ENCODE assay signal across 8 cellular contexts in genomic region chr1:117120774-117121588, GRCh38. TPM values are rescaled to one million over a fixed set of nuclear protein-coding genes. Genes with fewer than 3 reads are reported as not detected.
A peak's percentile ranks its signal among the peaks of the same experiment; 100 is the strongest.
DNase-seq lines count a peak whose midpoint lies in the region; TF ChIP-seq lines count a peak whose summit lies in the region.

No MANE protein-coding gene starts in this region.

- H3K36me3 Mint-ChIP-seq in activated CD4-positive, alpha-beta T cell treated with anti-CD3 and anti-CD28 coated beads, Interleukin-2, amount 10 ng/mL, durations not matched to agents 24 days and 14 days (ENCODE audit: low read depth) = no peaks in the 10 kb centered on the region
- no peaks in the 10 kb centered on the region for H3K36me3 Mint-ChIP-seq in MCF 10A (ENCODE audit: insufficient read depth, unreplicated experiment)

- no peaks in the 10 kb centered on the region for H3K27me3 ChIP-seq in testis

- H3K36me3 ChIP-seq in testis (ENCODE audit: low read depth, missing control alignments) = no peaks in the 10 kb centered on the region

- POLR2A ChIA-PET in MCF 10A (lab: Yijun Ruan, JAX) = interaction anchor here (0.8 to 2.6 kb wide), 2 partner anchors 28 to 61 kb away, joined by 5 to 13 read pairs; partner anchors contain the start of gene TTF2

- BruUV-seq in MCF 10A (replicated peaks; lab: Mats Ljungman, UMichigan) = TSS peak; percentile 25

- H3K9me3 Mint-ChIP-seq in activated CD4-positive, alpha-beta T cell treated with anti-CD3 and anti-CD28 coated beads, Interleukin-2, amount 10 ng/mL, durations not matched to agents 24 days and 14 days = no peaks in the 10 kb centered on the region
- no peaks in the 10 kb centered on the region for H3K9me3 Mint-ChIP-seq in MCF 10A (ENCODE audit: unreplicated experiment)

- intact Hi-C loops in activated CD4-positive, alpha-beta T cell treated with anti-CD3 and anti-CD28 coated beads, Interleukin-2, amount 10 ng/mL, durations not matched to agents 24 days and 14 days (cut with micrococcal nuclease) = no loop called here
- intact Hi-C loops in MCF 10A (cut with micrococcal nuclease) (loop anchor here (10.0 kb wide), 2 partner anchors 244 to 396 kb away; partner anchors contain the start of gene MAN1A2), testis (cut with DNase I; ENCODE audit: low total_unique reads) (loop anchor here (10.0 kb wide), 1 partner anchor 56 kb away; the partner anchor contains the start of gene TTF2)

- peak overlapping the region; percentile 21 for H3K27ac Mint-ChIP-seq in activated CD4-positive, alpha-beta T cell treated with anti-CD3 and anti-CD28 coated beads, Interleukin-2, amount 10 ng/mL, durations not matched to agents 24 days and 14 days
- H3K27ac Mint-ChIP-seq in MCF 10A (ENCODE audit: low read depth, unreplicated experiment) = peak overlapping the region; percentile 86

- H3K27ac ChIP-seq in testis = peak overlapping the region; percentile 89 to 90

- no peak for DNase-seq in activated CD4-positive, alpha-beta T cell treated with anti-CD3 and anti-CD28 coated beads, Interleukin-2, amount 10 ng/mL, durations not matched to agents 24 days and 14 days
- no peak for DNase-seq in activated CD4-positive, alpha-beta T cell treated with anti-CD3 and anti-CD28 coated beads, Interleukin-2, amount 50 U/mL, for 48 hours
- DNase-seq in NB4 (ENCODE audit: low read depth) (no peak), MCF 10A (ENCODE audit: unreplicated experiment) (no peak), left kidney (ENCODE audit: low read depth, low spot score) (peak; percentile 86), testis (no peak), GM20000 (ENCODE audit: low spot score) (no peak), germinal center (ENCODE audit: low spot score) (no peak)

- peak overlapping the region; percentile 59 for H3K4me3 ChIP-seq in NB4 (ENCODE audit: low read depth, low read length)
- peak overlapping the region; percentile 68 to 78 for H3K4me3 ChIP-seq in testis

- H3K4me1 ChIP-seq in testis = peaks cover 5% of the 10 kb centered on the region

- H3K4me1 Mint-ChIP-seq in activated CD4-positive, alpha-beta T cell treated with anti-CD3 and anti-CD28 coated beads, Interleukin-2, amount 10 ng/mL, durations not matched to agents 24 days and 14 days = peaks cover 6% of the 10 kb centered on the region
- no peaks in the 10 kb centered on the region for H3K4me1 Mint-ChIP-seq in MCF 10A (ENCODE audit: insufficient read depth, unreplicated experiment)

- TF ChIP-seq CTCF in NB4 (IDR thresholded peaks at IDR 0.05; ENCODE audit: low read depth, low read length) (no peak), MCF 10A (IDR thresholded peaks at IDR 0.05; ENCODE audit: unreplicated experiment) (no peak), testis (IDR thresholded peaks at IDR 0.05) (no peak), GM20000 (IDR thresholded peaks at IDR 0.05; ENCODE audit: extremely low read depth, missing control alignments) (no peak)

- 14 to 34% methylated on average over 14 to 29 of the region's 29 CpGs for WGBS in testis, 2 donors

- peaks cover 9% of the 10 kb centered on the region for H3K27me3 Mint-ChIP-seq in activated CD4-positive, alpha-beta T cell treated with anti-CD3 and anti-CD28 coated beads, Interleukin-2, amount 10 ng/mL, durations not matched to agents 24 days and 14 days
- H3K27me3 Mint-ChIP-seq in MCF 10A (ENCODE audit: insufficient read depth, unreplicated experiment) = no peaks in the 10 kb centered on the region

- CTCF ChIA-PET in MCF 10A (lab: Yijun Ruan, JAX) = interaction anchor here (0.6 to 1.8 kb wide), 5 partner anchors 12 to 898 kb away, joined by 3 to 7 read pairs (median 5); no protein-coding TSS in a partner anchor

- H3K9me3 ChIP-seq in testis = no peaks in the 10 kb centered on the region

- no peak for TF ChIP-seq POLR2A in NB4 (IDR thresholded peaks at IDR 0.05; ENCODE audit: extremely low read depth, insufficient read length)
- TF ChIP-seq POLR2A in testis (IDR thresholded peaks at IDR 0.05) = no peak

- peak overlapping the region; percentile 87 for H3K4me3 Mint-ChIP-seq in activated CD4-positive, alpha-beta T cell treated with anti-CD3 and anti-CD28 coated beads, Interleukin-2, amount 10 ng/mL, durations not matched to agents 24 days and 14 days
- H3K4me3 Mint-ChIP-seq in MCF 10A (ENCODE audit: unreplicated experiment) = peak overlapping the region; percentile 84

RNA-seq across cellular contexts. Expression of gene TRIM45, which starts 0.6 kb away (rescaled TPM):
- 0.62 and 0.98 TPM in 2 replicates for total RNA-seq in activated CD4-positive, alpha-beta T cell treated with anti-CD3 and anti-CD28 coated beads, Interleukin-2, amount 10 ng/mL, durations not matched to agents 24 days and 14 days
- total RNA-seq in MCF 10A (2022) = 1.6 and 2.9 TPM in 2 replicates
- 10 to 100 TPM; 19.4 to 21.6 TPM for total RNA-seq in testis
- polyA plus RNA-seq in testis (ENCODE audit: insufficient read depth, low read depth, low replicate concordance) = 12.3 TPM
